In genomic region chr15:96109820-96110219, GRCh38 we compare ENCODE assay signal across 31 cellular contexts.
"Had no signal": no experiment of that assay in that cellular context is flagged by ENCODE, and none has a peak within 500 bp of the region (broad histone marks: within the 10 kb centered on the region; RNA-seq: fewer than 3 reads in every experiment).

No MANE protein-coding gene starts in this region.

- DNase-seq: Karpas-422, Kasumi-1, MG63, MM.1S, MV-4-11, NCI-H1048, NCI-H1092, NCI-H1092 treated with DMSO at 0.1 percent for 48 hours, NCI-H1105, NCI-H1417, NCI-H1417 treated with DMSO at 0.1 percent for 48 hours, NCI-H1436, NCI-H1436 treated with DMSO at 0.1 percent for 48 hours, NCI-H146, NCI-H1694, NCI-H1694 treated with DMSO at 0.1 percent for 48 hours, NCI-H187, NCI-H187 treated with DMSO at 0.1 percent for 48 hours, NCI-H1930, NCI-H2081, NCI-H2081 treated with DMSO at 0.1 percent for 48 hours, NCI-H2107, NCI-H2171, NCI-H2171 treated with DMSO at 0.1 percent for 48 hours, NCI-H2227 treated with DMSO at 0.1 percent for 48 hours, NCI-H226, NCI-H345, NCI-H446, NCI-H446 treated with DMSO at 0.1 percent for 48 hours, NCI-H510A, NCI-H510A treated with DMSO at 0.1 percent for 48 hours had no signal

- H3K36me3 ChIP-seq: MG63 had no signal

- H3K9me3 ChIP-seq: MG63 had no signal

- H3K4me3 ChIP-seq: MG63 had no signal
